12 cellular contexts compared by ENCODE assay signal in genomic region chr11:67435727-67436458, GRCh38. TPM values are rescaled to one million over a fixed set of nuclear protein-coding genes. Genes with fewer than 3 reads are reported as not detected.
A peak's percentile ranks its signal among the peaks of the same experiment; 100 is the strongest.
DNase-seq lines count a peak whose midpoint lies in the region; ATAC-seq and TF ChIP-seq lines count a peak whose summit lies in the region.
"Had no signal": no experiment of that assay in that cellular context is flagged by ENCODE, and none has a peak within 500 bp of the region (broad histone marks: within the 10 kb centered on the region; RNA-seq: fewer than 3 reads in every experiment).

No MANE protein-coding gene starts in this region.

- no peak for DNase-seq in activated CD4-positive, alpha-beta T cell treated with anti-CD3 and anti-CD28 coated beads, Interleukin-2, amount 10 ng/mL, durations not matched to agents 24 days and 14 days
- DNase-seq in activated CD4-positive, alpha-beta T cell treated with anti-CD3 and anti-CD28 coated beads, Interleukin-2, amount 50 U/mL, for 1 hour, result no peak
- DNase-seq in NT2/D1 (ENCODE audit: low read depth, low spot score) (no peak), DMS53 treated with DMSO at 0.1 percent for 48 hours (lab: John Stamatoyannopoulos, UW; ENCODE audit: unreplicated experiment) (no peak), middle frontal gyrus (ENCODE audit: extremely low spot score, low spot score) (no peak), smooth muscle cell (lab: John Stamatoyannopoulos, UW; ENCODE audit: unreplicated experiment) (no peak)
- DNase-seq in effector memory CD8-positive, alpha-beta T cell, result no peak
- DNase-seq: head of caudate nucleus had no signal

- H3K4me1 ChIP-seq in NT2/D1 (ENCODE audit: insufficient read depth, insufficient read length), result peaks cover 50% of the 10 kb centered on the region
- H3K4me1 ChIP-seq in smooth muscle cell (ENCODE audit: low read depth), result no peaks in the 10 kb centered on the region

- H3K36me3 ChIP-seq in NT2/D1 (ENCODE audit: insufficient read depth, insufficient read length, low read length), result peaks cover 94% of the 10 kb centered on the region
- H3K36me3 ChIP-seq in smooth muscle cell (ENCODE audit: low read depth), result no peaks in the 10 kb centered on the region

- no peak for TF ChIP-seq CTCF in smooth muscle cell (IDR thresholded peaks at IDR 0.05; ENCODE audit: borderline replicate concordance, insufficient read depth, poor library complexity, severe bottlenecking)

- WGBS in smooth muscle cell (ENCODE audit: low lambda C conversion rate), result 94% methylated on average over 38 of the region's 38 CpGs

- peaks cover 42% of the 10 kb centered on the region for H3K4me1 Mint-ChIP-seq in activated CD4-positive, alpha-beta T cell treated with anti-CD3 and anti-CD28 coated beads, Interleukin-2, amount 10 ng/mL, durations not matched to agents 24 days and 14 days
- peaks cover 62 to 71% of the 10 kb centered on the region in 2 donors for H3K4me1 Mint-ChIP-seq in effector memory CD8-positive, alpha-beta T cell (ENCODE audit: low read depth in 2 of 2)
- H3K4me1 Mint-ChIP-seq in stimulated activated memory B cell treated with anti-CD40 and anti-IgM and Interleukin-4, amounts not matched to agents 10 μg/mL and 1 μg/mL and 100 μg/mL, for 72 hours, result peaks cover 79% of the 10 kb centered on the region

- no peaks in the 10 kb centered on the region for H3F3A ChIP-seq in smooth muscle cell (ENCODE audit: low read depth)

- H3K27ac Mint-ChIP-seq in activated CD4-positive, alpha-beta T cell treated with anti-CD3 and anti-CD28 coated beads, Interleukin-2, amount 10 ng/mL, durations not matched to agents 24 days and 14 days, result peak overlapping the region; percentile 86
- H3K27ac Mint-ChIP-seq in effector memory CD8-positive, alpha-beta T cell, result peak overlapping the region; percentile 94 to 97
- peak overlapping the region; percentile 97 for H3K27ac Mint-ChIP-seq in stimulated activated memory B cell treated with anti-CD40 and anti-IgM and Interleukin-4, amounts not matched to agents 10 μg/mL and 1 μg/mL and 100 μg/mL, for 72 hours

- peaks cover 54% of the 10 kb centered on the region for H3K36me3 Mint-ChIP-seq in activated CD4-positive, alpha-beta T cell treated with anti-CD3 and anti-CD28 coated beads, Interleukin-2, amount 10 ng/mL, durations not matched to agents 24 days and 14 days (ENCODE audit: low read depth)
- peaks cover 76% of the 10 kb centered on the region for H3K36me3 Mint-ChIP-seq in effector memory CD8-positive, alpha-beta T cell (ENCODE audit: insufficient read depth)
- H3K36me3 Mint-ChIP-seq in stimulated activated memory B cell treated with anti-CD40 and anti-IgM and Interleukin-4, amounts not matched to agents 10 μg/mL and 1 μg/mL and 100 μg/mL, for 72 hours, result peaks cover 65% of the 10 kb centered on the region

- H3K79me2 ChIP-seq in smooth muscle cell (ENCODE audit: low read depth), result no peaks in the 10 kb centered on the region

- no peak overlapping the region for H3K4me2 ChIP-seq in smooth muscle cell

- no peaks in the 10 kb centered on the region for H3K9me3 ChIP-seq in NT2/D1 (ENCODE audit: insufficient read depth, low read length)
- H3K9me3 ChIP-seq in smooth muscle cell (replicated peaks; ENCODE audit: low read depth), result no peaks in the 10 kb centered on the region
- H3K9me3 ChIP-seq: neutrophil had no signal

- H3K9me3 Mint-ChIP-seq in activated CD4-positive, alpha-beta T cell treated with anti-CD3 and anti-CD28 coated beads, Interleukin-2, amount 10 ng/mL, durations not matched to agents 24 days and 14 days, result no peaks in the 10 kb centered on the region
- no peaks in the 10 kb centered on the region for H3K9me3 Mint-ChIP-seq in effector memory CD8-positive, alpha-beta T cell
- H3K9me3 Mint-ChIP-seq in stimulated activated memory B cell treated with anti-CD40 and anti-IgM and Interleukin-4, amounts not matched to agents 10 μg/mL and 1 μg/mL and 100 μg/mL, for 72 hours, result no peaks in the 10 kb centered on the region
- H3K9me3 Mint-ChIP-seq: brain had no signal

- no peak overlapping the region for H3K4me3 ChIP-seq in NT2/D1 (ENCODE audit: insufficient read length, low read depth)
- no peak overlapping the region for H3K4me3 ChIP-seq in smooth muscle cell

- H3K27me3 ChIP-seq in NT2/D1 (ENCODE audit: insufficient read depth, insufficient read length) (no peaks in the 10 kb centered on the region), smooth muscle cell (ENCODE audit: low read depth) (no peaks in the 10 kb centered on the region)
- H3K27me3 ChIP-seq: neutrophil had no signal

- intact Hi-C loops in activated CD4-positive, alpha-beta T cell treated with anti-CD3 and anti-CD28 coated beads, Interleukin-2, amount 10 ng/mL, durations not matched to agents 24 days and 14 days (cut with micrococcal nuclease), result loop anchor here (1.0 to 2.0 kb wide), 4 partner anchors 8 to 51 kb away; partner anchors contain the start of genes RPS6KB2 and TMEM134

- no peaks in the 10 kb centered on the region for H4K20me1 ChIP-seq in smooth muscle cell (ENCODE audit: low read depth)

- ATAC-seq in effector memory CD8-positive, alpha-beta T cell (replicated peaks), result no peak
- no peak for ATAC-seq in stimulated activated memory B cell treated with anti-CD40 and anti-IgM and Interleukin-4, amounts not matched to agents 10 μg/mL and 1 μg/mL and 100 μg/mL, for 72 hours

- H3K9ac ChIP-seq in NT2/D1 (ENCODE audit: insufficient read length, low read depth) (peak overlapping the region; percentile 72), smooth muscle cell (ENCODE audit: low read depth) (no peak overlapping the region)

- no peaks in the 10 kb centered on the region for H3K27me3 Mint-ChIP-seq in activated CD4-positive, alpha-beta T cell treated with anti-CD3 and anti-CD28 coated beads, Interleukin-2, amount 10 ng/mL, durations not matched to agents 24 days and 14 days
- no peaks in the 10 kb centered on the region for H3K27me3 Mint-ChIP-seq in effector memory CD8-positive, alpha-beta T cell
- H3K27me3 Mint-ChIP-seq in stimulated activated memory B cell treated with anti-CD40 and anti-IgM and Interleukin-4, amounts not matched to agents 10 μg/mL and 1 μg/mL and 100 μg/mL, for 72 hours, result no peaks in the 10 kb centered on the region

- peak overlapping the region; percentile 99 for H3K4me3 Mint-ChIP-seq in activated CD4-positive, alpha-beta T cell treated with anti-CD3 and anti-CD28 coated beads, Interleukin-2, amount 10 ng/mL, durations not matched to agents 24 days and 14 days
- peak overlapping the region; percentile 98 to 99 for H3K4me3 Mint-ChIP-seq in effector memory CD8-positive, alpha-beta T cell
- H3K4me3 Mint-ChIP-seq in stimulated activated memory B cell treated with anti-CD40 and anti-IgM and Interleukin-4, amounts not matched to agents 10 μg/mL and 1 μg/mL and 100 μg/mL, for 72 hours, result peak overlapping the region; percentile 100

- no peak overlapping the region for H2AFZ ChIP-seq in smooth muscle cell (ENCODE audit: low read depth)

- H3K27ac ChIP-seq in smooth muscle cell (ENCODE audit: low read depth), result no peak overlapping the region
- H3K27ac ChIP-seq: neutrophil had no signal

RNA-seq across cellular contexts. Expression of gene PTPRCAP, which starts 1.6 kb away (rescaled TPM):
- 85.1 and 90.3 TPM in 2 replicates for total RNA-seq in activated CD4-positive, alpha-beta T cell treated with anti-CD3 and anti-CD28 coated beads, Interleukin-2, amount 10 ng/mL, durations not matched to agents 24 days and 14 days
- total RNA-seq in smooth muscle cell, result 2.5 TPM in 1 of 2 replicates, not detected in the other
- polyA plus RNA-seq in smooth muscle cell, result 1.1 TPM in 2 replicates
- total RNA-seq: NCI-H460 had no signal

RNA-seq across cellular contexts. Expression of gene CORO1B, which starts 7.4 kb away (rescaled TPM):
- 251 and 259 TPM in 2 replicates for total RNA-seq in activated CD4-positive, alpha-beta T cell treated with anti-CD3 and anti-CD28 coated beads, Interleukin-2, amount 10 ng/mL, durations not matched to agents 24 days and 14 days
- 38.9 and 43.8 TPM in 2 replicates for total RNA-seq in smooth muscle cell
- 84.6 and 85.8 TPM in 2 replicates for polyA plus RNA-seq in smooth muscle cell

RNA-seq across cellular contexts. Expression of gene RPS6KB2, which starts 7.6 kb away (rescaled TPM):
- total RNA-seq in activated CD4-positive, alpha-beta T cell treated with anti-CD3 and anti-CD28 coated beads, Interleukin-2, amount 10 ng/mL, durations not matched to agents 24 days and 14 days, result 79.3 and 83.1 TPM in 2 replicates
- total RNA-seq in smooth muscle cell, result 66.5 and 86.9 TPM in 2 replicates
- polyA plus RNA-seq in smooth muscle cell, result 102 and 107 TPM in 2 replicates

RNA-seq across cellular contexts. Expression of gene GPR152, which starts 16.6 kb away (rescaled TPM):
- not detected in 2 replicates for total RNA-seq in activated CD4-positive, alpha-beta T cell treated with anti-CD3 and anti-CD28 coated beads, Interleukin-2, amount 10 ng/mL, durations not matched to agents 24 days and 14 days
- total RNA-seq in smooth muscle cell, result not detected in 2 replicates
- 0.27 and 0.71 TPM in 2 replicates for polyA plus RNA-seq in smooth muscle cell
- total RNA-seq: NCI-H460 had no signal

RNA-seq across cellular contexts. Expression of gene CABP4, which starts 19.3 kb away (rescaled TPM):
- 0.66 and 0.68 TPM in 2 replicates for total RNA-seq in activated CD4-positive, alpha-beta T cell treated with anti-CD3 and anti-CD28 coated beads, Interleukin-2, amount 10 ng/mL, durations not matched to agents 24 days and 14 days
- not detected in 2 replicates for total RNA-seq in smooth muscle cell
- polyA plus RNA-seq in smooth muscle cell, result 2.1 TPM in 1 of 2 replicates, not detected in the other

Comparison
In these comparisons a context has a peak if more than half of its experiments do, and no peak if none do; other contexts are left out.
1. RNA of gene PTPRCAP, which starts 1.6 kb away (total RNA-seq): 85.1 to 90.3 TPM in activated CD4-positive, alpha-beta T cell treated with anti-CD3 and anti-CD28 coated beads, Interleukin-2, amount 10 ng/mL, durations not matched to agents 24 days and 14 days; 2.5 TPM in smooth muscle cell; every median in the first group is over 10 times any median in the second.
2. Peak in every context shown above with its lines, with median percentiles within 50 percentile points of each other: H3K27ac Mint-ChIP-seq and H3K4me3 Mint-ChIP-seq.